In genomic region chr5:113000466-113000865, GRCh38 we compare ENCODE assay signal across 17 cellular contexts. TPM values are rescaled to one million over a fixed set of nuclear protein-coding genes. Genes with fewer than 3 reads are reported as not detected.
DNase-seq lines count a peak whose midpoint lies in the region; ATAC-seq, FAIRE-seq and TF ChIP-seq lines count a peak whose summit lies in the region.
"Had no signal": no experiment of that assay in that cellular context is flagged by ENCODE, and none has a peak within 500 bp of the region (broad histone marks: within the 10 kb centered on the region; RNA-seq: fewer than 3 reads in every experiment).

No MANE protein-coding gene starts in this region.

- no peak for FAIRE-seq in GM12878 (lab: Jason Lieb, UNC)
- FAIRE-seq: G401.6, GM12891 had no signal

- H3K14ac ChIP-seq in IMR-90 (replicated peaks; ENCODE audit: low read depth, low read length) = no peak overlapping the region

- RAD21 ChIA-PET in GM12878 (lab: Charles Lee; ENCODE audit: unreplicated experiment) = no interaction called here

- DNase-seq in ELR (ENCODE audit: low read depth) (peak; percentile 70), IMR-90 (peak; percentile 73), GM12878 (ENCODE audit: low read depth, low spot score) (no peak), iris pigment epithelial cell (ENCODE audit: low read depth) (peak; percentile 34)
- no peak for DNase-seq in naive thymus-derived CD8-positive, alpha-beta T cell
- no peak for DNase-seq in natural killer cell treated with Interleukin-12 subunit alpha and Interleukin-12 subunit beta and Interleukin-15 and Interleukin-18, amount 100 ng/mL, for 72 hours (ENCODE audit: low spot score)
- DNase-seq: DMS79 treated with DMSO at 0.1 percent for 48 hours, NCI-H187, NCI-H2171, NCI-H446, OCI-M1 had no signal

- no peak overlapping the region for H3K18ac ChIP-seq in IMR-90 (ENCODE audit: low read depth, low read length)

- in situ Hi-C loops in IMR-90 (cut with MboI; ENCODE audit: low sequenced_read_pairs) = no loop called here
- in situ Hi-C loops in GM12878 (cut with MboI) = no loop called here

- SMC1A ChIA-PET in GM12878 (lab: Charles Lee; ENCODE audit: uncharacterized antibody, unreplicated experiment) = no interaction called here

- H2BK15ac ChIP-seq in IMR-90 (ENCODE audit: low read depth, low read length) = no peak overlapping the region

- H4K20me1 ChIP-seq in IMR-90 (ENCODE audit: insufficient read depth, low read length) (no peaks in the 10 kb centered on the region; the same call in 1 of the 2 replicates), GM12878 (ENCODE audit: control insufficient read depth, insufficient read depth) (no peaks in the 10 kb centered on the region)

- no peak overlapping the region for H4K8ac ChIP-seq in IMR-90 (ENCODE audit: low read depth in 2 of 2, low read length in 2 of 2)

- H3K23ac ChIP-seq in IMR-90 (ENCODE audit: low read depth, low read length) = no peak overlapping the region

- H2BK120ac ChIP-seq in IMR-90 (ENCODE audit: low read depth, low read length) = no peak overlapping the region

- H3K79me1 ChIP-seq in IMR-90 (ENCODE audit: low read depth in 1 of 2, low read length in 2 of 2) = peaks cover 20 to 58% of the 10 kb centered on the region in 2 experiments

- TF ChIP-seq POLR2A in IMR-90 (IDR thresholded peaks at IDR 0.05; ENCODE audit: low read depth, low read length) = no peak
- no peak for TF ChIP-seq POLR2A in GM12878 (IDR thresholded peaks at IDR 0.05; ENCODE audit: low read depth, low read length)

- no peak overlapping the region for H3K56ac ChIP-seq in IMR-90 (ENCODE audit: extremely low read depth, insufficient read depth, low read length)

- H3K4me2 ChIP-seq in IMR-90 (ENCODE audit: low read depth, low read length) (no peak overlapping the region), GM12878 (ENCODE audit: control insufficient read depth, insufficient read depth) (no peak overlapping the region)
- H3K4me2 ChIP-seq: A549; BLaER1 treated with 17β-estradiol and CSF1 and Interleukin-3, amounts not matched to agents 10 nM and 100 nM had no signal

- no peak overlapping the region for H4K5ac ChIP-seq in IMR-90 (ENCODE audit: low read depth, low read length)

- TF ChIP-seq RAD21 in IMR-90 (IDR thresholded peaks at IDR 0.05; ENCODE audit: low read length) (no peak), GM12878 (IDR thresholded peaks at IDR 0.05; ENCODE audit: insufficient read depth, low read depth, low read length) (no peak)

- H2AK9ac ChIP-seq in IMR-90 (replicated peaks; ENCODE audit: low read depth, low read length, poor library complexity) = no peak overlapping the region

- H3K36me3 Mint-ChIP-seq in naive thymus-derived CD8-positive, alpha-beta T cell = peaks cover 0 to 77% (median 36%) of the 10 kb centered on the region in 3 donors
- peaks cover 16% of the 10 kb centered on the region for H3K36me3 Mint-ChIP-seq in natural killer cell treated with Interleukin-12 subunit alpha and Interleukin-12 subunit beta and Interleukin-15 and Interleukin-18, amount 100 ng/mL, for 72 hours

- no peak overlapping the region for H3K4me3 Mint-ChIP-seq in naive thymus-derived CD8-positive, alpha-beta T cell
- H3K4me3 Mint-ChIP-seq in natural killer cell treated with Interleukin-12 subunit alpha and Interleukin-12 subunit beta and Interleukin-15 and Interleukin-18, amount 100 ng/mL, for 72 hours = no peak overlapping the region

- TF ChIP-seq CTCF in IMR-90 (conservative IDR thresholded peaks at IDR 0.05; ENCODE audit: low read depth, low read length) (no peak), GM12878 (IDR thresholded peaks at IDR 0.05 in 2 of 3, conservative IDR thresholded peaks at IDR 0.05 in 1 of 3; ENCODE audit: control insufficient read depth in 2 of 3, extremely low read depth in 1 of 3, insufficient read depth in 1 of 3, low read depth in 3 of 3, low read length in 3 of 3) (no peak)

- H2BK5ac ChIP-seq in IMR-90 (ENCODE audit: low read depth, low read length, poor library complexity, severe bottlenecking) = no peak overlapping the region

- no peak overlapping the region for H2AK5ac ChIP-seq in IMR-90 (ENCODE audit: low read depth, low read length)

- no TSS peak for BruUV-seq in IMR-90 (replicated peaks; lab: Mats Ljungman, UMichigan)
- TSS peak; percentile 4 for BruUV-seq in GM12878 (replicated peaks; lab: Mats Ljungman, UMichigan)

- H3K27me3 Mint-ChIP-seq in naive thymus-derived CD8-positive, alpha-beta T cell = no peaks in the 10 kb centered on the region
- no peaks in the 10 kb centered on the region for H3K27me3 Mint-ChIP-seq in natural killer cell treated with Interleukin-12 subunit alpha and Interleukin-12 subunit beta and Interleukin-15 and Interleukin-18, amount 100 ng/mL, for 72 hours

- no peak overlapping the region for H4K91ac ChIP-seq in IMR-90 (ENCODE audit: insufficient read depth, low read depth, low read length)

- H3K4me1 ChIP-seq in IMR-90 (ENCODE audit: control insufficient read depth, insufficient read depth, low read length) (peaks cover 11% of the 10 kb centered on the region; the same call in 1 of the 2 replicates), GM12878 (ENCODE audit: control insufficient read depth, insufficient read depth, low read length) (no peaks in the 10 kb centered on the region)

- intact Hi-C loops in IMR-90 (cut with micrococcal nuclease) (no loop called here), GM12878 (cut with micrococcal nuclease; ENCODE audit: unreplicated experiment) (no loop called here)

- H3K36me3 ChIP-seq in IMR-90 (ENCODE audit: control insufficient read depth, insufficient read depth, low read length) = peaks cover 22% of the 10 kb centered on the region
- H3K36me3 ChIP-seq in GM12878 (ENCODE audit: control insufficient read depth in 2 of 2, insufficient read depth in 2 of 2, low read length in 1 of 2) = peaks cover 9 to 27% of the 10 kb centered on the region in 2 experiments; a peak in 3 of 4 replicates

- H3K27ac ChIP-seq in IMR-90 (ENCODE audit: insufficient read depth, low read length) = no peak overlapping the region
- H3K27ac ChIP-seq in GM12878 (ENCODE audit: control insufficient read depth, insufficient read depth) = no peak overlapping the region
- H3K27ac ChIP-seq: A549; BLaER1 treated with 17β-estradiol and CSF1 and Interleukin-3, amounts not matched to agents 10 nM and 100 nM had no signal

- H3K9me3 ChIP-seq in IMR-90 (ENCODE audit: control insufficient read depth, insufficient read depth, low read length) (no peaks in the 10 kb centered on the region), GM12878 (replicated peaks; ENCODE audit: control insufficient read depth, insufficient read depth, low read length) (no peaks in the 10 kb centered on the region)
- H3K9me3 ChIP-seq: A549; BLaER1 treated with 17β-estradiol and CSF1 and Interleukin-3, amounts not matched to agents 10 nM and 100 nM had no signal

- no peak overlapping the region for H3K9ac ChIP-seq in IMR-90 (ENCODE audit: low read depth, low read length)
- H3K9ac ChIP-seq in GM12878 (ENCODE audit: control insufficient read depth, insufficient read depth, low read length) = no peak overlapping the region
- H3K9ac ChIP-seq: BLaER1 treated with 17β-estradiol and CSF1 and Interleukin-3, amounts not matched to agents 10 nM and 100 nM had no signal

- no peak for TF ChIP-seq EP300 in GM12878 (IDR thresholded peaks at IDR 0.05; ENCODE audit: borderline replicate concordance in 1 of 2, control insufficient read depth in 1 of 2, low read depth in 2 of 2, low read length in 2 of 2)

- no peak overlapping the region for H3K4ac ChIP-seq in IMR-90 (ENCODE audit: low read depth, low read length)

- no CpG with 5 or more reads among the region's 2 CpGs for WGBS in IMR-90 (ENCODE audit: extremely low coverage in 2 of 2, insufficient read length in 1 of 2), 2 experiments
- 98% methylated on average over 2 of the region's 2 CpGs for WGBS in GM12878 (ENCODE audit: insufficient coverage, insufficient replicate concordance, low lambda C conversion rate, missing lambda C conversion rate)

- CTCF ChIA-PET in IMR-90 (lab: Yijun Ruan, JAX) (interaction anchor here (1.0 to 1.1 kb wide), 2 partner anchors 19 to 336 kb away, joined by 3 read pairs; no protein-coding TSS in a partner anchor), GM12878 (lab: Yijun Ruan, JAX) (no interaction called here)

- no peak overlapping the region for H3K4me3 ChIP-seq in IMR-90 (ENCODE audit: insufficient read depth, low read depth, low read length)
- H3K4me3 ChIP-seq in GM12878 = no peak overlapping the region
- H3K4me3 ChIP-seq: A549; BLaER1 treated with 17β-estradiol and CSF1 and Interleukin-3, amounts not matched to agents 10 nM and 100 nM had no signal

- peaks cover 7 to 19% (median 14%) of the 10 kb centered on the region in 4 donors for H3K4me1 Mint-ChIP-seq in naive thymus-derived CD8-positive, alpha-beta T cell
- peaks cover 16 to 18% of the 10 kb centered on the region in 2 donors for H3K4me1 Mint-ChIP-seq in natural killer cell treated with Interleukin-12 subunit alpha and Interleukin-12 subunit beta and Interleukin-15 and Interleukin-18, amount 100 ng/mL, for 72 hours (ENCODE audit: low read depth in 2 of 2)

- no peaks in the 10 kb centered on the region for H3K9me3 Mint-ChIP-seq in naive thymus-derived CD8-positive, alpha-beta T cell
- H3K9me3 Mint-ChIP-seq in natural killer cell treated with Interleukin-12 subunit alpha and Interleukin-12 subunit beta and Interleukin-15 and Interleukin-18, amount 100 ng/mL, for 72 hours = no peaks in the 10 kb centered on the region

- ATAC-seq in IMR-90 (ENCODE audit: low read depth) (no peak), GM12878 (no peak), GM21717 (IDR thresholded peaks at IDR 0.05; ENCODE audit: unreplicated experiment) (no peak), GM19324 (IDR thresholded peaks at IDR 0.05; ENCODE audit: low FRiP score, unreplicated experiment) (no peak)
- no peak for ATAC-seq in naive thymus-derived CD8-positive, alpha-beta T cell
- ATAC-seq in natural killer cell treated with Interleukin-12 subunit alpha and Interleukin-12 subunit beta and Interleukin-15 and Interleukin-18, amount 100 ng/mL, for 72 hours = no peak
- ATAC-seq: A549 had no signal

- H3K79me2 ChIP-seq in GM12878 (ENCODE audit: control insufficient read depth, insufficient read depth, low read length) = peaks cover 20% of the 10 kb centered on the region

- H2AFZ ChIP-seq in IMR-90 (replicated peaks; ENCODE audit: low read length, poor library complexity) (no peak overlapping the region), GM12878 (ENCODE audit: control insufficient read depth, low read depth, low read length) (no peak overlapping the region)

- peak overlapping the region in 3 of 10 donors; percentile 41 to 61 (median 45) for H3K27ac Mint-ChIP-seq in naive thymus-derived CD8-positive, alpha-beta T cell
- no peak overlapping the region for H3K27ac Mint-ChIP-seq in natural killer cell treated with Interleukin-12 subunit alpha and Interleukin-12 subunit beta and Interleukin-15 and Interleukin-18, amount 100 ng/mL, for 72 hours

- dilution Hi-C loops in IMR-90 (cut with HindIII; ENCODE audit: low sequenced_read_pairs, unreplicated experiment) = no loop called here

- no peaks in the 10 kb centered on the region for H3K9me1 ChIP-seq in IMR-90 (ENCODE audit: insufficient read depth, low read length)

- no peak overlapping the region for H2BK20ac ChIP-seq in IMR-90 (ENCODE audit: low read depth, low read length)

- H3K27me3 ChIP-seq in IMR-90 (ENCODE audit: control insufficient read depth, insufficient read depth, low read length) (no peaks in the 10 kb centered on the region), GM12878 (replicated peaks in 1 of 2; ENCODE audit: control insufficient read depth in 2 of 2, insufficient read depth in 2 of 2, low read length in 1 of 2) (no peaks in the 10 kb centered on the region)
- H3K27me3 ChIP-seq: BLaER1 treated with 17β-estradiol and CSF1 and Interleukin-3, amounts not matched to agents 10 nM and 100 nM had no signal

- POLR2A ChIA-PET in IMR-90 (lab: Charles Lee; ENCODE audit: unreplicated experiment) = no interaction called here
- POLR2A ChIA-PET in GM12878 (lab: Charles Lee) = no interaction called here
- POLR2A ChIA-PET in naive thymus-derived CD8-positive, alpha-beta T cell (lab: Charles Lee) = no interaction called here

RNA-seq across cellular contexts. Expression of gene DCP2, which starts 23.9 kb away (rescaled TPM):
- total RNA-seq in IMR-90 (2012; rRNA removed) (18.6 and 30.6 TPM in 2 replicates), GM12878 (2014; rRNA removed) (49.6 and 51.7 TPM in 2 replicates), GM12878 (2014; rRNA removed; fragmentation: Illumina TruSeq; extraction: Trizol) (59.3 and 61.8 TPM in 2 replicates), GM12878 (2021) (81.6 and 82.2 TPM in 2 replicates)
- polyA plus RNA-seq in IMR-90 (2012; rRNA removed) (6.2 and 6.9 TPM in 2 replicates), GM12878 (2011; rRNA removed) (34.7 and 51.7 TPM in 2 replicates), GM12878 (2014; fragmentation: Illumina TruSeq; extraction: Trizol) (43.8 and 54.2 TPM in 2 replicates), GM12878 (2014; fragmentation: Nextera tagmentation; extraction: Ambion mirVana) (10 to 100 TPM; 23.4 to 25.3 TPM), GM12878 (2014; rRNA removed) (30.6 and 34.6 TPM in 2 replicates), GM12878 (2016; fragmentation: Nextera tagmentation; extraction: Ambion mirVana) (10 to 100 TPM; 51.0 to 55.1 TPM)
- 1.2 and 3.6 TPM in 2 replicates for polyA plus RNA-seq in IMR-90 (2012; cell fraction: cytosol; rRNA removed)
- 3.2 and 4.9 TPM in 2 replicates for polyA plus RNA-seq in IMR-90 (2012; cell fraction: nucleus; rRNA removed; ENCODE audit: low replicate concordance)
- 124 and 133 TPM in 2 replicates for total RNA-seq in GM12878 (2013; cell fraction: nucleolus; rRNA removed)
- polyA plus RNA-seq in GM12878 (2011; ENCODE audit: low read depth) = 21.7 TPM
- polyA plus RNA-seq in GM12878 (2011; cell fraction: cytosol; rRNA removed) = 20.5 and 25.7 TPM in 2 replicates
- 16.9 and 19.4 TPM in 2 replicates for polyA plus RNA-seq in GM12878 (2011; cell fraction: nucleus; rRNA removed)
- 25.6 and 28.8 TPM in 2 replicates for polyA plus RNA-seq in GM12878 (2012)
- polyA minus RNA-seq in GM12878 (2011; rRNA and poly(A)+ RNA removed) = 57.8 and 67.6 TPM in 2 replicates
- polyA minus RNA-seq in GM12878 (2011; cell fraction: cytosol; rRNA and poly(A)+ RNA removed) = 18.4 and 18.5 TPM in 2 replicates
- 50.8 and 62.6 TPM in 2 replicates for polyA minus RNA-seq in GM12878 (2011; cell fraction: nucleus; rRNA and poly(A)+ RNA removed)
- total RNA-seq in naive thymus-derived CD8-positive, alpha-beta T cell = 10 to 100 TPM; 65.1 to 67.9 TPM
- polyA plus RNA-seq in naive thymus-derived CD8-positive, alpha-beta T cell = 10 to 100 TPM; 48.3 to 53.0 (median 50.7) TPM
- 10 to 100 TPM; 76.9 to 95.1 TPM for total RNA-seq in natural killer cell treated with Interleukin-12 subunit alpha and Interleukin-12 subunit beta and Interleukin-15 and Interleukin-18, amount 100 ng/mL, for 72 hours

Comparison
In these comparisons a context has a peak if more than half of its experiments do, and no peak if none do; other contexts are left out.
1. DNase-seq: peak in ELR (single experiment), IMR-90 (single experiment) and iris pigment epithelial cell (single experiment); none in GM12878 (single experiment), naive thymus-derived CD8-positive, alpha-beta T cell (0 of 10) and natural killer cell treated with Interleukin-12 subunit alpha and Interleukin-12 subunit beta and Interleukin-15 and Interleukin-18, amount 100 ng/mL, for 72 hours (single experiment).